ENCODE assay signal across 11 cellular contexts in the genomic region with DNA sequence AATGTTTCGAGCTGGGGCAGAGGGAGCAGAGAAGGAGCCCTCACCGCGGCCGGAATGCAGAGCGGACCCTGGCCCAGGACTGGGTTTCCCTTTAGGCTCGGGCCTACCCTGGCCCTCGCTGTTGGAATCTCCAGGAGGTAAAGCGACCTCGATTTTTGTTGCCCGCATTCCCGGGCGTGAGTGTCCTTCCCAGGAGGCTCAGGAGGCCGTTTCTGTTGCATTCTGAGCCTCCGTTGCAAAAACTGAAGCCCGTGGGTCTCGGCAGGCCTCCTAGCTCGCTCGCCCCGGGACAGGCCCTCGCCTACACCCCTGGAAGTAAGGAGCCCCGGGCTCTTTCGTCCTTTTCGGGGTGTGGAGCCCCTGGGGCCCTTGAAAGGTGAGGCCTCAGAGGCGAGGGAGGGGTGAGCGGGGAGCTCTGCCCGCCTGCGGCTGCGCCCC. TPM values are rescaled to one million over a fixed set of nuclear protein-coding genes. Genes with fewer than 3 reads are reported as not detected.
DNase-seq lines count a peak whose midpoint lies in the region; ATAC-seq and TF ChIP-seq lines count a peak whose summit lies in the region.
"Had no signal": no experiment of that assay in that cellular context is flagged by ENCODE, and none has a peak within 500 bp of the region (broad histone marks: within the 10 kb centered on the region; RNA-seq: fewer than 3 reads in every experiment).

No MANE protein-coding gene starts in this region.

- H3K4me3 ChIP-seq in NT2/D1 (ENCODE audit: insufficient read length, low read depth) (peak overlapping the region; percentile 18), rectal smooth muscle tissue (ENCODE audit: low read length) (peak overlapping the region; percentile 41), Caco-2 (ENCODE audit: low read depth, low read length) (no peak overlapping the region)
- H3K4me3 ChIP-seq: lung had no signal

- H3K36me3 Mint-ChIP-seq in glutamatergic neuron (ENCODE audit: unreplicated experiment) (no peaks in the 10 kb centered on the region), Caco-2 (ENCODE audit: insufficient read depth, unreplicated experiment) (no peaks in the 10 kb centered on the region)

- H3K9ac ChIP-seq in NT2/D1 (ENCODE audit: insufficient read length, low read depth) (peak overlapping the region; percentile 3), rectal smooth muscle tissue (ENCODE audit: low read length) (no peak overlapping the region)

- no peak overlapping the region for H3K27ac ChIP-seq in rectal smooth muscle tissue (ENCODE audit: low read depth, low read length)
- H3K27ac ChIP-seq: VCaP had no signal

- peaks cover 21% of the 10 kb centered on the region for H3K4me1 Mint-ChIP-seq in glutamatergic neuron (ENCODE audit: low read depth, unreplicated experiment)
- peaks cover 14% of the 10 kb centered on the region for H3K4me1 Mint-ChIP-seq in Caco-2 (ENCODE audit: low read depth, unreplicated experiment)

- H3K27me3 ChIP-seq in NT2/D1 (ENCODE audit: insufficient read depth, insufficient read length) = peaks cover 100% of the 10 kb centered on the region
- peaks cover 82% of the 10 kb centered on the region for H3K27me3 ChIP-seq in rectal smooth muscle tissue (ENCODE audit: control insufficient read depth, insufficient read depth, low read length)
- no peaks in the 10 kb centered on the region for H3K27me3 ChIP-seq in Caco-2 (replicated peaks; ENCODE audit: control insufficient read depth, insufficient read depth, low read length)

- H3K36me3 ChIP-seq in NT2/D1 (ENCODE audit: insufficient read depth, insufficient read length, low read length) (no peaks in the 10 kb centered on the region), rectal smooth muscle tissue (ENCODE audit: control insufficient read depth, insufficient read depth, low read length) (no peaks in the 10 kb centered on the region), Caco-2 (ENCODE audit: control insufficient read depth, insufficient read depth, low read length) (no peaks in the 10 kb centered on the region)

- H3K27ac Mint-ChIP-seq in glutamatergic neuron (ENCODE audit: unreplicated experiment) (no peak overlapping the region), Caco-2 (ENCODE audit: unreplicated experiment) (no peak overlapping the region)

- H3K4me1 ChIP-seq in NT2/D1 (ENCODE audit: insufficient read depth, insufficient read length) (peaks cover 8% of the 10 kb centered on the region), rectal smooth muscle tissue (ENCODE audit: control insufficient read depth, insufficient read depth, low read length) (no peaks in the 10 kb centered on the region), Caco-2 (no peaks in the 10 kb centered on the region)

- POLR2A ChIA-PET in Caco-2 (lab: Charles Lee) = no interaction called here

- intact Hi-C loops in Caco-2 (cut with micrococcal nuclease; ENCODE audit: unreplicated experiment) = no loop called here

- ATAC-seq in HG02884 (IDR thresholded peaks at IDR 0.05; ENCODE audit: unreplicated experiment) = no peak

- no peaks in the 10 kb centered on the region for H3K9me3 ChIP-seq in NT2/D1 (ENCODE audit: insufficient read depth, low read length)
- H3K9me3 ChIP-seq in Caco-2 = no peaks in the 10 kb centered on the region

- TF ChIP-seq CTCF in glutamatergic neuron (IDR thresholded peaks at IDR 0.05; ENCODE audit: partially characterized antibody, unreplicated experiment) = no peak
- no peak for TF ChIP-seq CTCF in Caco-2 (IDR thresholded peaks at IDR 0.05; ENCODE audit: insufficient read depth in 1 of 2, low read depth in 1 of 2, low read length in 1 of 2, severe bottlenecking in 1 of 2, unreplicated experiment in 1 of 2)

- no TSS peak for BruUV-seq in Caco-2 (replicated peaks; lab: Mats Ljungman, UMichigan)

- peak; percentile 44 for DNase-seq in ELF-1 (ENCODE audit: low read depth, low spot score)
- DNase-seq in NT2/D1 (ENCODE audit: low read depth, low spot score) = no peak
- no peak for DNase-seq in glutamatergic neuron
- DNase-seq in OCI-M2 (lab: John Stamatoyannopoulos, UW; ENCODE audit: unreplicated experiment) = no peak
- DNase-seq in Caco-2 = no peak
- no peak for DNase-seq in HUDEP-2 (lab: John Stamatoyannopoulos, UW; ENCODE audit: unreplicated experiment in 76 of 76)

- H3K9me3 Mint-ChIP-seq in glutamatergic neuron (ENCODE audit: unreplicated experiment) = peaks cover 8% of the 10 kb centered on the region
- no peaks in the 10 kb centered on the region for H3K9me3 Mint-ChIP-seq in Caco-2 (ENCODE audit: unreplicated experiment)

- H3K27me3 Mint-ChIP-seq in glutamatergic neuron (ENCODE audit: unreplicated experiment) (peaks cover 50% of the 10 kb centered on the region), Caco-2 (ENCODE audit: insufficient read depth, unreplicated experiment) (peaks cover 3% of the 10 kb centered on the region)

- H3K4me3 Mint-ChIP-seq in glutamatergic neuron (ENCODE audit: unreplicated experiment) (peak overlapping the region; percentile 30), Caco-2 (ENCODE audit: unreplicated experiment) (no peak overlapping the region)

- CTCF ChIA-PET in Caco-2 (lab: Charles Lee) = no interaction called here

RNA-seq across cellular contexts. Expression of gene NR2E1, which starts 2.2 kb away (rescaled TPM):
- total RNA-seq in glutamatergic neuron (ENCODE audit: unreplicated experiment) = not detected
- 1.3 and 1.4 TPM in 2 replicates for total RNA-seq in Caco-2 (2022)
- total RNA-seq: lung, OCI-LY7 had no signal
